In the genomic region with DNA sequence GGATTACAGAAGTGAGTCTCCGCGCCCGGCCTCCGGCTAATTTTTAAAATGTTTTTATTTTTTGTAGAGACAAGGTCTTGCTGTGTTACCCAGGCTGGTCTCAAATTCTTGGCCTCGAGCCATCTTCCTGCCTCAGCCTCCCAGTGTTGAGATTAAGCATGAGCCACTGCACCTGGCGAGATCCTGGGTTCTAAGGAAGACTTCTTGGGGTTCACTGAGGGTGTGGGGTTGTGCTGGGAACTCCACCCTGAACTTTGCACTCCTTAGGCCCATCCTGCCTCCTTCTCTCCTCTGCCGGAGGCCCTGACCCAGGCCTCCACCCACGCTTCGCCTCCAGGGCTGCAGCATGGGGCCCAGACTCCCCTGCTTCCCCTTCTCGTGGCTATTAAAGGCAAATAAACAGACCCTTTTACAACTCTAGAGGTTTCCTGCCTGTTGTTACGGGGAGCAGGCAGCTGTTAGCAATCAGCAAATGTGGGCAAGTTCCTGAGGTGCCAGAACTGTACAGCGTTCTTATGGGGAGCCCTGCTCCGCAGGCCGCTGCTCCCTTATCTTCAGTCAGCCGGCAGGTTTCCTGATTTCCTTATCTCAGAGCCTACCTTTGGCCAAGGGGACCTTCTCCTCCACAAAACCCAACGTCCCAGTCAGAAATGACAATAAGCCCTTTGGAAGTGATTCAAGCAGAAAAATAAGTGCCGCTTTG, we compare ENCODE assay signal across 9 cellular contexts. TPM values are rescaled to one million over a fixed set of nuclear protein-coding genes. Genes with fewer than 3 reads are reported as not detected.
A peak's percentile ranks its signal among the peaks of the same experiment; 100 is the strongest.
DNase-seq lines count a peak whose midpoint lies in the region; ATAC-seq and TF ChIP-seq lines count a peak whose summit lies in the region.
"Had no signal": no experiment of that assay in that cellular context is flagged by ENCODE, and none has a peak within 500 bp of the region (broad histone marks: within the 10 kb centered on the region; RNA-seq: fewer than 3 reads in every experiment).

No MANE protein-coding gene starts in this region.

- intact Hi-C loops in mucosa of descending colon (cut with DNase I, micrococcal nuclease): no loop called here

- ATAC-seq in mucosa of descending colon (peak; percentile 83), GM19397 (IDR thresholded peaks at IDR 0.05; ENCODE audit: unreplicated experiment) (no peak)

- 0 out of 2 replicates have a peak overlapping the region, but pooled peaks have one; percentile 2 for H3K27ac ChIP-seq in HEK293 (ENCODE audit: extremely low read depth, low read depth, low read length)

- no peaks in the 10 kb centered on the region; the same call in 1 of the 2 replicates for H3K4me1 ChIP-seq in HEK293 (ENCODE audit: control insufficient read depth, insufficient read depth, low read length)
- peaks cover 11% of the 10 kb centered on the region for H3K4me1 ChIP-seq in mucosa of descending colon (ENCODE audit: low read depth)

- POLR2A ChIA-PET in GM10248 (lab: Yijun Ruan, JAX) (no interaction called here), HEK293 (lab: Yijun Ruan, JAX) (no interaction called here)

- no peaks in the 10 kb centered on the region; a peak in 1 of 3 replicates for H3K36me3 ChIP-seq in HEK293 (ENCODE audit: control insufficient read depth in 2 of 2, insufficient read depth in 1 of 2, low read length in 2 of 2)
- H3K36me3 ChIP-seq in mucosa of descending colon (ENCODE audit: low read depth): no peaks in the 10 kb centered on the region

- CTCF ChIA-PET in GM10248 (lab: Yijun Ruan, JAX) (interaction anchor here (0.9 kb wide), 1 partner anchor 224 kb away, joined by 3 read pairs; no protein-coding TSS in a partner anchor), HEK293 (lab: Yijun Ruan, JAX) (interaction anchor here (1.2 to 1.4 kb wide), 2 partner anchors 17 to 58 kb away, joined by 3 to 6 read pairs; a partner anchor contains a TSS)

- no peak for TF ChIP-seq CTCF in GM10248 (IDR thresholded peaks at IDR 0.05; ENCODE audit: control extremely low read depth, extremely low read depth, low read depth, missing control alignments)
- no peak for TF ChIP-seq CTCF in HEK293 (tag by site-specific recombination; IDR thresholded peaks at IDR 0.05)
- no peak for TF ChIP-seq CTCF in mucosa of descending colon (IDR thresholded peaks at IDR 0.05)

- H3K9me3 ChIP-seq in HEK293 (ENCODE audit: control insufficient read depth, insufficient read depth, low read depth, low read length): no peaks in the 10 kb centered on the region
- no peaks in the 10 kb centered on the region for H3K9me3 ChIP-seq in mucosa of descending colon

- H3K4me3 ChIP-seq in HEK293 (ENCODE audit: low read depth, low read length): no peak overlapping the region
- H3K4me3 ChIP-seq in mucosa of descending colon: no peak overlapping the region

- DNase-seq in GM10248 (ENCODE audit: extremely low spot score): peak; percentile 73
- peak; percentile 11 for DNase-seq in OCI-M1 (lab: John Stamatoyannopoulos, UW)
- peak in 2 of 3 donors; percentile 18 to 31 for DNase-seq in mucosa of descending colon
- DNase-seq in GM19240 (ENCODE audit: insufficient read length, low spot score): no peak
- DNase-seq in NCI-H82 treated with DMSO at 0.1 percent for 48 hours (lab: John Stamatoyannopoulos, UW; ENCODE audit: unreplicated experiment): no peak
- DNase-seq in NCI-H524 treated with DMSO at 0.1 percent for 48 hours (lab: John Stamatoyannopoulos, UW): no peak
- DNase-seq: activated CD4-positive, alpha-beta T cell treated with anti-CD3 and anti-CD28 coated beads for 48 hours had no signal

TF ChIP-seq in HEK293, 187 proteins besides CTCF, POLR2A, EP300 and RAD21:
- TF ChIP-seq ZBTB48 (tag by site-specific recombination; IDR thresholded peaks at IDR 0.05) (0 out of 2 replicates have a peak, but pooled peaks have one; percentile 9), ZNF560 (tag by site-specific recombination; IDR thresholded peaks at IDR 0.05; ENCODE audit: borderline replicate concordance) (no peak), EGR2 (tag by site-specific recombination; IDR thresholded peaks at IDR 0.05; ENCODE audit: low read depth) (peak; percentile 50; the same call in 1 of the 2 replicates), GLIS1 (tag by site-specific recombination; IDR thresholded peaks at IDR 0.05) (0 out of 2 replicates have a peak, but pooled peaks have one; percentile 7), ZNF555 (tag by site-specific recombination; conservative IDR thresholded peaks at IDR 0.05) (no peak), FEZF1 (tag by site-specific recombination; IDR thresholded peaks at IDR 0.05) (0 out of 2 replicates have a peak, but pooled peaks have one; percentile 16), ZIC2 (tag by site-specific recombination; IDR thresholded peaks at IDR 0.05) (peak; percentile 80), ZNF214 (tag by site-specific recombination; IDR thresholded peaks at IDR 0.05; ENCODE audit: borderline replicate concordance) (no peak), ZBTB17 (tag by site-specific recombination; IDR thresholded peaks at IDR 0.05) (no peak), ZFHX2 (tag by site-specific recombination; conservative IDR thresholded peaks at IDR 0.05) (peak; percentile 91), ZNF837 (tag by site-specific recombination; IDR thresholded peaks at IDR 0.05) (no peak), ZNF600 (tag by site-specific recombination; IDR thresholded peaks at IDR 0.05) (no peak), ZNF623 (tag by site-specific recombination; IDR thresholded peaks at IDR 0.05) (no peak)

RNA-seq across cellular contexts. Expression of a gene that starts 41.0 kb away (rescaled TPM):
- 1 to 10 TPM; 3.8 to 4.5 (median 4.4) TPM for total RNA-seq in mucosa of descending colon

RNA-seq across cellular contexts. Expression of a gene that starts 57.9 kb away (rescaled TPM):
- total RNA-seq in mucosa of descending colon: 10 to 100 TPM; 35.8 to 81.2 (median 63.2) TPM

Comparison
In these comparisons a context has a peak if more than half of its experiments do, and no peak if none do; other contexts are left out.
1. DNase-seq: peak in GM10248 (single experiment), OCI-M1 (single experiment) and mucosa of descending colon (2 of 3); none in GM19240 (single experiment), NCI-H82 treated with DMSO at 0.1 percent for 48 hours (single experiment) and NCI-H524 treated with DMSO at 0.1 percent for 48 hours (single experiment).